Comparison of ENCODE assay signal across 21 cellular contexts in the genomic region with DNA sequence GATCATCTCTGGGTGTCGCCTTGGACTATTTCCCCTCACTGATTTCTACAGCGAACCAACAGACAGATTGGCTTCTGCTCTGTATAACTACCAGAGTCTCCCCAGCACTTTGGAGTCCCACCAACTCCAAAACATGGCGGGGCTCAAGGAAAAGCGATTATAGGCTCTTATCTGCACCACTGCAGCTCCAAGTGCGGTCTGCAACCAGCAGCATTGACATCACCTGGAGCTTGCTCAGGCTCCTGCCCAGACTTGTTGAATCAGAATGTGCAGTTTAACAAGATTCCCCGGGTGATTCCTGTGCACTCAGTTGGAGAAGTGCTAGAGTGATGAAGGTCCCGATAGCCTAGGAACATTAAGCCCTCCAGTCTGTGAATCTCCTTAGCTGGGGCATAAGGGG. TPM values are rescaled to one million over a fixed set of nuclear protein-coding genes. Genes with fewer than 3 reads are reported as not detected.
DNase-seq lines count a peak whose midpoint lies in the region; ATAC-seq, FAIRE-seq and TF ChIP-seq lines count a peak whose summit lies in the region.
"Had no signal": no experiment of that assay in that cellular context is flagged by ENCODE, and none has a peak within 500 bp of the region (broad histone marks: within the 10 kb centered on the region; RNA-seq: fewer than 3 reads in every experiment).

No MANE protein-coding gene starts in this region.

- H3K9me3 ChIP-seq in PC-9 (ENCODE audit: insufficient read depth, low read depth) = no peaks in the 10 kb centered on the region
- H3K9me3 ChIP-seq: BLaER1, HAP-1 had no signal

- H3K36me3 ChIP-seq in PC-9 (ENCODE audit: low read depth) = no peaks in the 10 kb centered on the region
- H3K36me3 ChIP-seq in bronchial epithelial cell (ENCODE audit: control insufficient read depth, insufficient read depth, low read length) = no peaks in the 10 kb centered on the region
- H3K36me3 ChIP-seq: BLaER1, HAP-1 had no signal

- no peaks in the 10 kb centered on the region for H3K27me3 ChIP-seq in PC-9 (ENCODE audit: insufficient read depth, low read depth)
- no peaks in the 10 kb centered on the region for H3K27me3 ChIP-seq in bronchial epithelial cell (ENCODE audit: control insufficient read depth, insufficient read depth, low read length)
- H3K27me3 ChIP-seq: BLaER1 had no signal

- H3K79me2 ChIP-seq in PC-9 (ENCODE audit: low read depth) = no peaks in the 10 kb centered on the region

- H3K4me2 ChIP-seq in PC-9 = peak overlapping the region; percentile 49
- H3K4me2 ChIP-seq: BLaER1 had no signal

- H3K4me1 ChIP-seq in PC-9 (replicated peaks; ENCODE audit: insufficient read depth) = peaks cover 51% of the 10 kb centered on the region
- H3K4me1 ChIP-seq: BLaER1, HAP-1 had no signal

- no peak for TF ChIP-seq CTCF in PC-9 (conservative IDR thresholded peaks at IDR 0.05)
- TF ChIP-seq CTCF in bronchial epithelial cell (IDR thresholded peaks at IDR 0.05; ENCODE audit: insufficient read depth, low read length, severe bottlenecking) = no peak

- no peak overlapping the region for H2AFZ ChIP-seq in PC-9

- peak; percentile 24 for DNase-seq in NCI-H345 (lab: John Stamatoyannopoulos, UW)
- DNase-seq in NCI-H345 treated with DMSO at 0.1 percent for 48 hours (lab: John Stamatoyannopoulos, UW; ENCODE audit: unreplicated experiment) = no peak
- no peak for DNase-seq in PC-9
- peak; percentile 89 for DNase-seq in bronchial epithelial cell (ENCODE audit: low read depth)
- peak; percentile 58 for DNase-seq in ureter (ENCODE audit: low spot score)
- no peak for DNase-seq in medulla oblongata (ENCODE audit: extremely low spot score)
- DNase-seq: CD8-positive, alpha-beta T cell; NCI-H1048; NCI-H1436 treated with DMSO at 0.1 percent for 48 hours; NCI-H446 treated with DMSO at 0.1 percent for 48 hours; NCI-H748 treated with DMSO at 0.1 percent for 48 hours; SHP77 treated with DMSO at 0.1 percent for 48 hours had no signal

- no TSS peak for BruUV-seq in PC-9 (replicated peaks; lab: Mats Ljungman, UMichigan)

- H3K27ac ChIP-seq in PC-9 = peak overlapping the region; percentile 68
- H3K27ac ChIP-seq: BLaER1 had no signal

- intact Hi-C loops in PC-9 (cut with micrococcal nuclease; ENCODE audit: unreplicated experiment) = no loop called here

- FAIRE-seq in bronchial epithelial cell (lab: Jason Lieb, UNC) = peak; percentile 80
- FAIRE-seq: G401.6 had no signal

- no peaks in the 10 kb centered on the region for H3K9me2 ChIP-seq in PC-9 (ENCODE audit: insufficient read depth)

- POLR2A ChIA-PET in PC-9 (lab: Charles Lee; ENCODE audit: unreplicated experiment) = interaction anchor here (0.6 kb wide), 1 partner anchor 77 kb away, joined by 3 read pairs; no protein-coding TSS in a partner anchor

- peaks cover 17% of the 10 kb centered on the region for H3F3A ChIP-seq in PC-9 (ENCODE audit: insufficient read depth, low read depth)

- CTCF ChIA-PET in PC-9 (lab: Charles Lee) = no interaction called here

- ATAC-seq in HG03342 (IDR thresholded peaks at IDR 0.05; ENCODE audit: unreplicated experiment) = no peak
- no peak for ATAC-seq in HG03439 (IDR thresholded peaks at IDR 0.05; ENCODE audit: unreplicated experiment)
- ATAC-seq: CD8-positive, alpha-beta T cell; Panc1 had no signal

- no peak overlapping the region for H3K4me3 ChIP-seq in PC-9
- no peak overlapping the region for H3K4me3 ChIP-seq in bronchial epithelial cell (ENCODE audit: low read depth, low read length)
- H3K4me3 ChIP-seq: BLaER1, HAP-1 had no signal

- no peaks in the 10 kb centered on the region for H4K20me1 ChIP-seq in PC-9 (ENCODE audit: insufficient read depth)
- H4K20me1 ChIP-seq: BLaER1 had no signal

RNA-seq across cellular contexts. Expression of gene CCK, which starts 9.0 kb away (rescaled TPM):
- total RNA-seq in PC-9 (2021) (2.1 and 2.7 TPM in 2 replicates), bronchial epithelial cell (1.1 and 2.7 TPM in 2 replicates), ureter (not detected)
- total RNA-seq: A172; CD8-positive, alpha-beta T cell; HT-29; T-helper 1 cell treated with Interleukin-12 subunit alpha and Interleukin-12 subunit beta and Interleukin-4 antibody, amounts not matched to agents 30 ng/mL and 1 ng/mL, for 36 hours had no signal

Comparison
In these comparisons a context has a peak if more than half of its experiments do, and no peak if none do; other contexts are left out.
1. DNase-seq: peak in NCI-H345 (single experiment), bronchial epithelial cell (single experiment) and ureter (single experiment); none in NCI-H345 treated with DMSO at 0.1 percent for 48 hours (single experiment), PC-9 (0 of 2) and medulla oblongata (single experiment).